16 cellular contexts compared by ENCODE assay signal in the genomic region with DNA sequence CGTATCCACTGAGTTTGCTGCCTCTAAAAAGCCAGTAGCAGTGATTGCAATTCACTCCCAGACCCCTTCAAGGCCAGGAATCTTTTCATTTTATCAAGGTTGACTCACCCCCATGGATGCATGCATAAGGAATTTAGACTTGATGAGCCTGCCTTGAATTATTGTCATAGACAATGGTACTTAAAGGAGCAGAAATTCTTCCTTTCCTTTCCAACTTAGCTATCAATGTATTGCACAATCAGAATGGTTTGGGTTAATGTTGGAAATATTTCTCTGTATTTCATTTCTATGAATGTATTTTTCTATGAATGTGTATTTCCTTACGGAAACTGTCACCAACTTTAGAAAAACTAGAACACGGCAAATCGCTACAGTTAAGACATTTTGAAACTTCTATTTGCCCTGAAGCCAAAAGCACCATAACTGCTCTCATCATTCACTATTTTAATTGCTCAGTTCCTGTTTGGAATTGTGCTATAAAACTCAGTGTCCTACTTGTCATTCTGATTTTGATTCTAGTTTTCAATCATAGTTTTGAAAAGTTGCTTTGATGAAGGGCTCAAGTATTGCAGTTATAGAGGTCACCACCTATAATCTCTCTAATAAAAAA.
DNase-seq lines count a peak whose midpoint lies in the region; ATAC-seq, FAIRE-seq and TF ChIP-seq lines count a peak whose summit lies in the region.
"Had no signal": no experiment of that assay in that cellular context is flagged by ENCODE, and none has a peak within 500 bp of the region (broad histone marks: within the 10 kb centered on the region; RNA-seq: fewer than 3 reads in every experiment).

No MANE protein-coding gene starts in this region.

- H3K4me3 ChIP-seq in ACC112 (ENCODE audit: low read depth, low read length): peak overlapping the region; percentile 31
- H3K4me3 ChIP-seq in astrocyte (ENCODE audit: insufficient read depth, low read depth, low read length): no peak overlapping the region
- H3K4me3 ChIP-seq: BLaER1, SJCRH30 had no signal

- H4K20me1 ChIP-seq in astrocyte (ENCODE audit: insufficient read depth, low read length): no peaks in the 10 kb centered on the region
- H4K20me1 ChIP-seq: BLaER1 had no signal

- FAIRE-seq in astrocyte (lab: Jason Lieb, UNC): peak; percentile 99
- FAIRE-seq: endometrium had no signal

- H3K27me3 ChIP-seq in ACC112 (ENCODE audit: insufficient read depth, low read length): no peaks in the 10 kb centered on the region
- no peaks in the 10 kb centered on the region for H3K27me3 ChIP-seq in astrocyte (ENCODE audit: insufficient read depth, low read length)
- H3K27me3 ChIP-seq: BLaER1, SJCRH30 had no signal

- H3K4me3 Mint-ChIP-seq in astrocyte (ENCODE audit: unreplicated experiment): no peak overlapping the region
- H3K4me3 Mint-ChIP-seq: activated T-cell treated with anti-CD3 and anti-CD28 coated beads, Interleukin-2, amount 50 U/mL, for 72 hours had no signal

- H3K79me2 ChIP-seq in ACC112 (ENCODE audit: control insufficient read depth, insufficient read depth, low read length, unreplicated experiment) (no peaks in the 10 kb centered on the region), astrocyte (ENCODE audit: insufficient read depth, low read length) (no peaks in the 10 kb centered on the region)
- H3K79me2 ChIP-seq: parathyroid adenoma had no signal

- H3K4me2 ChIP-seq in astrocyte (ENCODE audit: low read length): peak overlapping the region; percentile 51
- H3K4me2 ChIP-seq: BLaER1 had no signal

- H3K36me3 Mint-ChIP-seq in astrocyte (ENCODE audit: low read depth, unreplicated experiment): no peaks in the 10 kb centered on the region

- H3K4me1 Mint-ChIP-seq in astrocyte (ENCODE audit: low read depth, unreplicated experiment): peaks cover 27% of the 10 kb centered on the region

- peak; percentile 2 for DNase-seq in HPDE6-E6E7 (ENCODE audit: extremely low spot score)
- peak; percentile 92 for DNase-seq in astrocyte (ENCODE audit: low read depth)
- peak; percentile 94 for DNase-seq in iris pigment epithelial cell (ENCODE audit: low read depth)
- DNase-seq in NCI-H2171 treated with DMSO at 0.1 percent for 48 hours (lab: John Stamatoyannopoulos, UW): no peak
- DNase-seq in NK-92 (lab: John Stamatoyannopoulos, UW; ENCODE audit: unreplicated experiment): no peak
- DNase-seq in NCI-H2196 treated with DMSO at 0.1 percent for 48 hours (lab: John Stamatoyannopoulos, UW; ENCODE audit: unreplicated experiment): no peak
- DNase-seq: activated T-cell treated with anti-CD3 and anti-CD28 coated beads, Interleukin-2, amount 50 U/mL, for 72 hours; aorta; NCI-H1694 treated with DMSO at 0.1 percent for 48 hours; NCI-H526 treated with DMSO at 0.1 percent for 48 hours; SJCRH30 had no signal

- peak overlapping the region; percentile 54 for H3K27ac Mint-ChIP-seq in astrocyte (ENCODE audit: unreplicated experiment)
- H3K27ac Mint-ChIP-seq: activated T-cell treated with anti-CD3 and anti-CD28 coated beads, Interleukin-2, amount 50 U/mL, for 72 hours had no signal

- H3K36me3 ChIP-seq in ACC112 (ENCODE audit: insufficient read depth, low read length) (no peaks in the 10 kb centered on the region), astrocyte (ENCODE audit: insufficient read depth, low read length) (no peaks in the 10 kb centered on the region)
- H3K36me3 ChIP-seq: BLaER1, SJCRH30 had no signal

- H3K4me1 ChIP-seq in ACC112 (ENCODE audit: control insufficient read depth, insufficient read depth, low read length, unreplicated experiment): peaks cover 9% of the 10 kb centered on the region
- H3K4me1 ChIP-seq in astrocyte (ENCODE audit: insufficient read depth, low read length): peaks cover 13% of the 10 kb centered on the region
- H3K4me1 ChIP-seq: BLaER1, parathyroid adenoma, SJCRH30 had no signal

- no peak for TF ChIP-seq CTCF in astrocyte (IDR thresholded peaks at IDR 0.05; ENCODE audit: insufficient read depth, low read depth, low read length)

- peak overlapping the region; percentile 74 for H3K27ac ChIP-seq in ACC112 (ENCODE audit: low read depth, low read length)
- peak overlapping the region; percentile 55 for H3K27ac ChIP-seq in astrocyte (ENCODE audit: low read depth, low read length)
- H3K27ac ChIP-seq: BLaER1, parathyroid adenoma, SJCRH30 had no signal

- H2AFZ ChIP-seq in ACC112 (ENCODE audit: low read length, unreplicated experiment) (peak overlapping the region; percentile 45), astrocyte (ENCODE audit: low read depth, low read length) (peak overlapping the region; percentile 55)
- H2AFZ ChIP-seq: parathyroid adenoma had no signal

- H3K27me3 Mint-ChIP-seq in astrocyte (ENCODE audit: low read depth, unreplicated experiment): no peaks in the 10 kb centered on the region

- no peak for ATAC-seq in GM19467 (IDR thresholded peaks at IDR 0.05; ENCODE audit: unreplicated experiment)
- ATAC-seq: activated T-cell treated with anti-CD3 and anti-CD28 coated beads, Interleukin-2, amount 50 U/mL, for 72 hours had no signal

- no peaks in the 10 kb centered on the region for H3K9me3 ChIP-seq in astrocyte (ENCODE audit: insufficient read depth, low read depth, low read length)
- H3K9me3 ChIP-seq: BLaER1, SJCRH30 had no signal

- peaks cover 6% of the 10 kb centered on the region for H3K9me3 Mint-ChIP-seq in astrocyte (ENCODE audit: unreplicated experiment)
- H3K9me3 Mint-ChIP-seq: activated T-cell treated with anti-CD3 and anti-CD28 coated beads, Interleukin-2, amount 50 U/mL, for 72 hours had no signal

- H3K9ac ChIP-seq in astrocyte (ENCODE audit: low read length): no peak overlapping the region
- H3K9ac ChIP-seq: BLaER1, parathyroid adenoma had no signal

Comparison
In these comparisons a context has a peak if more than half of its experiments do, and no peak if none do; other contexts are left out.
1. DNase-seq: peak in HPDE6-E6E7 (single experiment), astrocyte (single experiment) and iris pigment epithelial cell (single experiment); none in NCI-H2171 treated with DMSO at 0.1 percent for 48 hours (single experiment), NK-92 (single experiment) and NCI-H2196 treated with DMSO at 0.1 percent for 48 hours (single experiment).